8 cellular contexts compared by ENCODE assay signal in the genomic region with DNA sequence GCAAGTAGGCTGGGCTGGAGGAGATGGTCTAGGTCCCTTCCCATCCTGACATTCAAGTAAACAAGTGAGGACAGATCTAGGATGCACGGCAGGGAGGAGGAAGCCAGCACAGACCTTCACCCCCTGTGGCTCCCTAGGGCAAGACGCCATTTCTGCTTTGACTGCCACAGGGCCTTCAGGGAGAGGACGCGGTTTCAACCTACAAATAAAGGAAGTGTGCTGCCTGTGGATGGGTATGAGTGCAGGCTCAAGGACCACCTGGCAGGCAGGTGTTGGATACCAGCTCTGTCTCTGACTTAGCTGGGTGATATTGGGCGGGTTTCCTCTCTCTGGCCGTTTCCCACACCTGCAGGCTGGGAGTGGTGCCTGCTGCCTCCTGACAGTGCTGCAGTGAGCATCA. TPM values are rescaled to one million over a fixed set of nuclear protein-coding genes. Genes with fewer than 3 reads are reported as not detected.
DNase-seq lines count a peak whose midpoint lies in the region; ATAC-seq and TF ChIP-seq lines count a peak whose summit lies in the region.

No MANE protein-coding gene starts in this region.

- H3K9me3 ChIP-seq in GM23248 (ENCODE audit: low read depth) (no peaks in the 10 kb centered on the region), OCI-LY1 (ENCODE audit: low read length) (no peaks in the 10 kb centered on the region)
- no peaks in the 10 kb centered on the region for H3K9me3 ChIP-seq in effector memory CD4-positive, alpha-beta T cell (ENCODE audit: control insufficient read depth, low read length)

- H2AFZ ChIP-seq in GM23248, result no peak overlapping the region
- H2AFZ ChIP-seq in OCI-LY1 (ENCODE audit: low read length), result no peak overlapping the region

- in situ Hi-C loops in GM23248 (cut with MboI), result no loop called here

- H3K27ac ChIP-seq in GM23248 (peak overlapping the region; percentile 97), OCI-LY1 (ENCODE audit: low read depth, low read length, poor library complexity, severe bottlenecking) (peak overlapping the region; percentile 87)
- peak overlapping the region; percentile 47 for H3K27ac ChIP-seq in effector memory CD4-positive, alpha-beta T cell (ENCODE audit: insufficient read depth, low read length, poor library complexity, severe bottlenecking)

- ATAC-seq in GM19328 (IDR thresholded peaks at IDR 0.05; ENCODE audit: unreplicated experiment) (no peak), GM18498 (IDR thresholded peaks at IDR 0.05; ENCODE audit: unreplicated experiment) (no peak), omental fat pad (ENCODE audit: low FRiP score) (no peak)

- TF ChIP-seq CTCF in OCI-LY1 (IDR thresholded peaks at IDR 0.05; ENCODE audit: low read length) (no peak), retinal pigment epithelial cell (conservative IDR thresholded peaks at IDR 0.05; ENCODE audit: low read depth, low read length) (no peak), omental fat pad (IDR thresholded peaks at IDR 0.05) (no peak)

- H3K27me3 ChIP-seq in GM23248 (replicated peaks; ENCODE audit: insufficient read depth) (no peaks in the 10 kb centered on the region), OCI-LY1 (ENCODE audit: insufficient read depth, low read length) (no peaks in the 10 kb centered on the region)
- H3K27me3 ChIP-seq in effector memory CD4-positive, alpha-beta T cell (replicated peaks; ENCODE audit: control insufficient read depth, insufficient read depth, low read length, poor library complexity, severe bottlenecking), result no peaks in the 10 kb centered on the region

- no peaks in the 10 kb centered on the region for H3K9me2 ChIP-seq in GM23248 (ENCODE audit: insufficient read depth)
- no peaks in the 10 kb centered on the region for H3K9me2 ChIP-seq in OCI-LY1 (ENCODE audit: low read depth, low read length)

- DNase-seq in GM23248, result no peak
- DNase-seq in effector memory CD4-positive, alpha-beta T cell, result no peak
- no peak for DNase-seq in retinal pigment epithelial cell (ENCODE audit: low read depth)
- DNase-seq in hepatic stellate cell (ENCODE audit: low spot score), result no peak
- DNase-seq in omental fat pad (ENCODE audit: low spot score), result no peak

- H3K4me1 ChIP-seq in GM23248 (ENCODE audit: insufficient read depth) (peaks cover 52% of the 10 kb centered on the region), OCI-LY1 (ENCODE audit: insufficient read depth, low read length, severe bottlenecking) (peaks cover 88% of the 10 kb centered on the region)
- peaks cover 72% of the 10 kb centered on the region for H3K4me1 ChIP-seq in effector memory CD4-positive, alpha-beta T cell (ENCODE audit: control insufficient read depth, insufficient read depth, low read length, poor library complexity, severe bottlenecking)

- H3K9ac ChIP-seq in GM23248 (peak overlapping the region; percentile 54), OCI-LY1 (ENCODE audit: low read length) (peak overlapping the region; percentile 30; the same call in 1 of the 2 replicates)

- peaks cover 52% of the 10 kb centered on the region for H3F3A ChIP-seq in GM23248 (ENCODE audit: insufficient read depth)
- no peaks in the 10 kb centered on the region for H3F3A ChIP-seq in OCI-LY1 (ENCODE audit: insufficient read depth, low read length)

- H4K20me1 ChIP-seq in GM23248 (ENCODE audit: insufficient read depth) (no peaks in the 10 kb centered on the region), OCI-LY1 (ENCODE audit: insufficient read depth, low read length) (no peaks in the 10 kb centered on the region)

- peaks cover 18% of the 10 kb centered on the region; the same call in 1 of the 2 replicates for H3K36me3 ChIP-seq in GM23248 (ENCODE audit: low read depth)
- H3K36me3 ChIP-seq in OCI-LY1 (ENCODE audit: insufficient read depth, low read length), result peaks cover 76% of the 10 kb centered on the region
- peaks cover 23% of the 10 kb centered on the region for H3K36me3 ChIP-seq in effector memory CD4-positive, alpha-beta T cell (ENCODE audit: control insufficient read depth, insufficient read depth, low read length)

- peaks cover 78% of the 10 kb centered on the region for H3K79me2 ChIP-seq in GM23248 (ENCODE audit: insufficient read depth)
- peaks cover 24% of the 10 kb centered on the region for H3K79me2 ChIP-seq in OCI-LY1 (ENCODE audit: insufficient read depth, low read length)

- H3K4me3 ChIP-seq in GM23248 (no peak overlapping the region), OCI-LY1 (ENCODE audit: low read depth, low read length, poor library complexity, severe bottlenecking) (no peak overlapping the region), retinal pigment epithelial cell (ENCODE audit: low read length) (peak overlapping the region; percentile 60)
- no peak overlapping the region for H3K4me3 ChIP-seq in effector memory CD4-positive, alpha-beta T cell (ENCODE audit: insufficient read depth, low read depth, low read length, poor library complexity, severe bottlenecking)

- 85 to 87% methylated on average over 6 of the region's 6 CpGs for WGBS in GM23248 (ENCODE audit: low coverage in 1 of 2, low lambda C conversion rate in 2 of 2, missing lambda C conversion rate in 2 of 2), 2 experiments

- H3K4me2 ChIP-seq in GM23248 (ENCODE audit: unreplicated experiment) (peak overlapping the region; percentile 77), OCI-LY1 (ENCODE audit: low read length) (peak overlapping the region; percentile 13; the same call in 1 of the 2 replicates)

RNA-seq across cellular contexts. Expression of a gene that starts 16.2 kb away (rescaled TPM):
- total RNA-seq in GM23248 (2014; rRNA removed; shearing (Covaris generic)), result 315 and 361 TPM in 2 replicates
- 142 and 143 TPM in 2 replicates for polyA plus RNA-seq in GM23248 (2016; fragmentation: Nextera tagmentation; extraction: Ambion mirVana)
- total RNA-seq in omental fat pad, result 10 to 100 TPM; 13.4 to 71.5 (median 48.0) TPM

Comparison
In these comparisons a context has a peak if more than half of its experiments do, and no peak if none do; other contexts are left out.
1. H3K27ac ChIP-seq: peak in every context shown above with its lines; median percentile 97 in GM23248; 87 in OCI-LY1; 47 in effector memory CD4-positive, alpha-beta T cell.